8 cellular contexts compared by ENCODE assay signal in the genomic region with DNA sequence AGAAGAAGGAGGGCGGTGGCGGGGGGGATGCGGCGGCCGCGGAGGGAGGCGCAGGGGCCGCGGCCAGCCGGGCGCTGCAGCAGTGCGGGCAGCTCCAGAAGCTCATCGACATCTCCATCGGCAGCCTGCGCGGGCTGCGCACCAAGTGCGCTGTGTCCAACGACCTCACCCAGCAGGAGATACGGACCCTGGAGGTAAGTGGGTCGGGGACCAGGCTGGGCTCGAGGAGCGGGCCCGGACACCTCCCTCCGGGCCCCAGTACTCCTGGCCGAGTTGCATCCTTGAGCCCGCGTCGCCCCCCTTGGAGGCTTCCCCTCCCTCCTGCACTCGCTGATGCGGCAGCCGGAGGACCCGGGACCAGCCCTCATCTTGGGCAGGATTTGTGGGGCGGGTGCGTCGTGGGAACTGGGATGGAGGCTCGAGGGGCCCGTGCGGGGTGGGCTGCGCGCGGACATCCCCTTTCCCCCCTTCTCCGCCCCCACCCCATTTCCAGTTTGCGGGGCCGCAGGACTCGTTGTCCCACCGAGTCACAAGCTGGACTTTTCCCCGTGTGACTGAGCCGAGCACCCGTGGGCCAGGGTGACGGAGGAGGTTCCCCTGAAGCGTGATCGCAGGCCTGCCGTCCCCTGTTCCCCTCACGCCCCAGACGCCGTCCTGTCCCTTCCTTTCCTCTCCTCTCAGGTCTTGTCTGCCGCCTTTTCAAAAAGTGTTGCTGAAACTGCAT. TPM values are rescaled to one million over a fixed set of nuclear protein-coding genes. Genes with fewer than 3 reads are reported as not detected.
DNase-seq lines count a peak whose midpoint lies in the region; ATAC-seq, FAIRE-seq and TF ChIP-seq lines count a peak whose summit lies in the region.

No MANE protein-coding gene starts in this region.

- H2AFZ ChIP-seq in astrocyte (ENCODE audit: low read depth, low read length): peak overlapping the region; percentile 48

- peak; percentile 2 for ATAC-seq in HG03280 (IDR thresholded peaks at IDR 0.05; ENCODE audit: unreplicated experiment)
- ATAC-seq in HG03457 (IDR thresholded peaks at IDR 0.05; ENCODE audit: unreplicated experiment): no peak

- H3K36me3 ChIP-seq in astrocyte (ENCODE audit: insufficient read depth, low read length): peaks cover 4% of the 10 kb centered on the region
- H3K36me3 ChIP-seq in kidney epithelial cell (ENCODE audit: control insufficient read depth, insufficient read depth, low read length): no peaks in the 10 kb centered on the region

- no peak for FAIRE-seq in astrocyte (lab: Jason Lieb, UNC)

- TF ChIP-seq CTCF in astrocyte (IDR thresholded peaks at IDR 0.05; ENCODE audit: insufficient read depth, low read depth, low read length) (no peak), kidney epithelial cell (IDR thresholded peaks at IDR 0.05; ENCODE audit: insufficient read depth, low read length, poor library complexity, severe bottlenecking) (no peak)

- peaks cover 32% of the 10 kb centered on the region for H3K4me1 Mint-ChIP-seq in astrocyte (ENCODE audit: low read depth, unreplicated experiment)

- peaks cover 6% of the 10 kb centered on the region for H3K27me3 Mint-ChIP-seq in astrocyte (ENCODE audit: low read depth, unreplicated experiment)

- H3K4me3 ChIP-seq in astrocyte (ENCODE audit: insufficient read depth, low read depth, low read length): peak overlapping the region; percentile 75
- peak overlapping the region; percentile 53 for H3K4me3 ChIP-seq in kidney epithelial cell (ENCODE audit: low read depth, low read length)

- H3K9ac ChIP-seq in astrocyte (ENCODE audit: low read length): peak overlapping the region; percentile 91

- peaks cover 51% of the 10 kb centered on the region for H4K20me1 ChIP-seq in astrocyte (ENCODE audit: insufficient read depth, low read length)

- H3K36me3 Mint-ChIP-seq in astrocyte (ENCODE audit: low read depth, unreplicated experiment): peaks cover 2% of the 10 kb centered on the region

- peaks cover 25% of the 10 kb centered on the region for H3K4me1 ChIP-seq in astrocyte (ENCODE audit: insufficient read depth, low read length)

- H3K27ac ChIP-seq in astrocyte (ENCODE audit: low read depth, low read length) (peak overlapping the region; percentile 26), substantia nigra (ENCODE audit: low read depth, low read length, poor library complexity, severe bottlenecking) (peak overlapping the region; percentile 76)

- DNase-seq in CD1c-positive myeloid dendritic cell (ENCODE audit: extremely low spot score) (peak; percentile 21), astrocyte (ENCODE audit: low read depth) (no peak), kidney epithelial cell (ENCODE audit: low read depth) (no peak), substantia nigra (lab: John Stamatoyannopoulos, UW) (peak in 17 of 49 donors; percentile 14 to 68 (median 40)), OCI-M2 (lab: John Stamatoyannopoulos, UW; ENCODE audit: unreplicated experiment) (no peak), NCI-H510A (lab: John Stamatoyannopoulos, UW) (no peak)

- H3K4me2 ChIP-seq in astrocyte (ENCODE audit: low read length): peak overlapping the region; percentile 95

- peak overlapping the region; percentile 93 for H3K4me3 Mint-ChIP-seq in astrocyte (ENCODE audit: unreplicated experiment)

- peaks cover 2% of the 10 kb centered on the region for H3K27me3 ChIP-seq in astrocyte (ENCODE audit: insufficient read depth, low read length)
- H3K27me3 ChIP-seq in kidney epithelial cell (ENCODE audit: control insufficient read depth, insufficient read depth, low read length): no peaks in the 10 kb centered on the region

- H3K27ac Mint-ChIP-seq in astrocyte (ENCODE audit: unreplicated experiment): peak overlapping the region; percentile 90

- H3K9me3 Mint-ChIP-seq in astrocyte (ENCODE audit: unreplicated experiment): peaks cover 2% of the 10 kb centered on the region

- H3K79me2 ChIP-seq in astrocyte (ENCODE audit: insufficient read depth, low read length): peaks cover 49% of the 10 kb centered on the region

- no peaks in the 10 kb centered on the region for H3K9me3 ChIP-seq in astrocyte (ENCODE audit: insufficient read depth, low read depth, low read length)

RNA-seq across cellular contexts. Expression of a gene that starts 0.6 kb away (rescaled TPM):
- total RNA-seq in astrocyte (85.2 and 90.2 TPM in 2 replicates), kidney epithelial cell (11.2 and 14.9 TPM in 2 replicates)
